In the genomic region with DNA sequence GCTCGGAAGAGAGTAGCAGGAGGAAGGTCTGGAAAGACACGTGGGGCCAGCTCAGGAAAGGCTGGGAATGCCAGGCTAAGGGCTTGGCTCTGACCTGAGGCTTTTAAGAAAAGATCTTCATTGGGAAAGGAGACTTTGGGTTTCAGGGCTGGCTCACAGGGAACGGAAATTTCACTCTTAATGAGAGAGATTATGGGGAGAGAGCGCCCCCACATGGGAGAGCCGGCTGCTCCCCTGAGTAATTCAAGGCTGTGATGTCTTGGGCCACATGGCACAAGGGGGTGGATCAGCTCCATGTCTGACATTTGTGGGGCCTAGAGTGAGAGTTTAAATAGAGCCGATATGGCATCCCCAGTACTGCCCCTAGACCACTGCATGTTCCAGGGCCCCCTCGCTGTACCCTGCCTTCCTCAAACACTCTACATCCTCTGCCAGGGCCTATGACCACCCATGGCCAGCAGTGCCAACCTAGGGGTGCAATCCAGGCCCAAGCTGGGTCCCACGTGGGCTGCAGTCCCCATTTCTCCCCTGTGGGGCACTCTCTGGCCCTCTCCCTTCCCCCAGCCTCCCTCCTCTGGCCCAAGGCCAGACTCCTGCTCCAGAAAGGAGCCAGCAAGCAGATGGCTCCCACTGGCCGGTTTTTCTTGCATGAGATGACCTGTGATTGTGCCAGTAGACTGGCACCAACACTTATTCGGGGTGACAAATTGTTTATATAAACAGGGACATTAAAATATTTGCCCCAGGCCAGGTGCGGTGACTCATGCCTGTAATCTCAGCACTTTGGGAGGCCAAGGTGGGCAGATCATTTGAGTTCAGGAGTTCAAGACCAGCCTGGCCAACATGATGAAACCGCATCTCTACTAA, we compare ENCODE assay signal across 1 cellular context.
A peak's percentile ranks its signal among the peaks of the same experiment; 100 is the strongest.
TF ChIP-seq lines count a peak whose summit lies in the region.

No MANE protein-coding gene starts in this region.

TF ChIP-seq in GM12878, 131 proteins besides CTCF, POLR2A, EP300 and RAD21 (continued from another document):
- TF ChIP-seq, protein P1, sequence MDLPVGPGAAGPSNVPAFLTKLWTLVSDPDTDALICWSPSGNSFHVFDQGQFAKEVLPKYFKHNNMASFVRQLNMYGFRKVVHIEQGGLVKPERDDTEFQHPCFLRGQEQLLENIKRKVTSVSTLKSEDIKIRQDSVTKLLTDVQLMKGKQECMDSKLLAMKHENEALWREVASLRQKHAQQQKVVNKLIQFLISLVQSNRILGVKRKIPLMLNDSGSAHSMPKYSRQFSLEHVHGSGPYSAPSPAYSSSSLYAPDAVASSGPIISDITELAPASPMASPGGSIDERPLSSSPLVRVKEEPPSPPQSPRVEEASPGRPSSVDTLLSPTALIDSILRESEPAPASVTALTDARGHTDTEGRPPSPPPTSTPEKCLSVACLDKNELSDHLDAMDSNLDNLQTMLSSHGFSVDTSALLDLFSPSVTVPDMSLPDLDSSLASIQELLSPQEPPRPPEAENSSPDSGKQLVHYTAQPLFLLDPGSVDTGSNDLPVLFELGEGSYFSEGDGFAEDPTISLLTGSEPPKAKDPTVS (IDR thresholded peaks at IDR 0.05; ENCODE audit: low read depth, low read length) = no peak
- TF ChIP-seq SMAD5 (IDR thresholded peaks at IDR 0.05; ENCODE audit: low read depth) (no peak), SMC3 (IDR thresholded peaks at IDR 0.05; ENCODE audit: borderline replicate concordance, low read length) (peak; percentile 75; the same call in 1 of the 2 replicates), YY1 (IDR thresholded peaks at IDR 0.05; ENCODE audit: low read depth, low read length) (0 out of 2 replicates have a peak, but pooled peaks have one; percentile 34), BMI1 (IDR thresholded peaks at IDR 0.05; ENCODE audit: borderline replicate concordance) (no peak), IKZF2 (IDR thresholded peaks at IDR 0.05) (peak in 1 of 2 experiments; percentile 33; a peak in 2 of 4 replicates)
- TF ChIP-seq, protein P2, sequence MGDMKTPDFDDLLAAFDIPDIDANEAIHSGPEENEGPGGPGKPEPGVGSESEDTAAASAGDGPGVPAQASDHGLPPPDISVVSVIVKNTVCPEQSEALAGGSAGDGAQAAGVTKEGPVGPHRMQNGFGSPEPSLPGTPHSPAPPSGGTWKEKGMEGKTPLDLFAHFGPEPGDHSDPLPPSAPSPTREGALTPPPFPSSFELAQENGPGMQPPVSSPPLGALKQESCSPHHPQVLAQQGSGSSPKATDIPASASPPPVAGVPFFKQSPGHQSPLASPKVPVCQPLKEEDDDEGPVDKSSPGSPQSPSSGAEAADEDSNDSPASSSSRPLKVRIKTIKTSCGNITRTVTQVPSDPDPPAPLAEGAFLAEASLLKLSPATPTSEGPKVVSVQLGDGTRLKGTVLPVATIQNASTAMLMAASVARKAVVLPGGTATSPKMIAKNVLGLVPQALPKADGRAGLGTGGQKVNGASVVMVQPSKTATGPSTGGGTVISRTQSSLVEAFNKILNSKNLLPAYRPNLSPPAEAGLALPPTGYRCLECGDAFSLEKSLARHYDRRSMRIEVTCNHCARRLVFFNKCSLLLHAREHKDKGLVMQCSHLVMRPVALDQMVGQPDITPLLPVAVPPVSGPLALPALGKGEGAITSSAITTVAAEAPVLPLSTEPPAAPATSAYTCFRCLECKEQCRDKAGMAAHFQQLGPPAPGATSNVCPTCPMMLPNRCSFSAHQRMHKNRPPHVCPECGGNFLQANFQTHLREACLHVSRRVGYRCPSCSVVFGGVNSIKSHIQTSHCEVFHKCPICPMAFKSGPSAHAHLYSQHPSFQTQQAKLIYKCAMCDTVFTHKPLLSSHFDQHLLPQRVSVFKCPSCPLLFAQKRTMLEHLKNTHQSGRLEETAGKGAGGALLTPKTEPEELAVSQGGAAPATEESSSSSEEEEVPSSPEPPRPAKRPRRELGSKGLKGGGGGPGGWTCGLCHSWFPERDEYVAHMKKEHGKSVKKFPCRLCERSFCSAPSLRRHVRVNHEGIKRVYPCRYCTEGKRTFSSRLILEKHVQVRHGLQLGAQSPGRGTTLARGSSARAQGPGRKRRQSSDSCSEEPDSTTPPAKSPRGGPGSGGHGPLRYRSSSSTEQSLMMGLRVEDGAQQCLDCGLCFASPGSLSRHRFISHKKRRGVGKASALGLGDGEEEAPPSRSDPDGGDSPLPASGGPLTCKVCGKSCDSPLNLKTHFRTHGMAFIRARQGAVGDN (IDR thresholded peaks at IDR 0.05) = no peak
